2 cellular contexts compared by ENCODE assay signal in the genomic region with DNA sequence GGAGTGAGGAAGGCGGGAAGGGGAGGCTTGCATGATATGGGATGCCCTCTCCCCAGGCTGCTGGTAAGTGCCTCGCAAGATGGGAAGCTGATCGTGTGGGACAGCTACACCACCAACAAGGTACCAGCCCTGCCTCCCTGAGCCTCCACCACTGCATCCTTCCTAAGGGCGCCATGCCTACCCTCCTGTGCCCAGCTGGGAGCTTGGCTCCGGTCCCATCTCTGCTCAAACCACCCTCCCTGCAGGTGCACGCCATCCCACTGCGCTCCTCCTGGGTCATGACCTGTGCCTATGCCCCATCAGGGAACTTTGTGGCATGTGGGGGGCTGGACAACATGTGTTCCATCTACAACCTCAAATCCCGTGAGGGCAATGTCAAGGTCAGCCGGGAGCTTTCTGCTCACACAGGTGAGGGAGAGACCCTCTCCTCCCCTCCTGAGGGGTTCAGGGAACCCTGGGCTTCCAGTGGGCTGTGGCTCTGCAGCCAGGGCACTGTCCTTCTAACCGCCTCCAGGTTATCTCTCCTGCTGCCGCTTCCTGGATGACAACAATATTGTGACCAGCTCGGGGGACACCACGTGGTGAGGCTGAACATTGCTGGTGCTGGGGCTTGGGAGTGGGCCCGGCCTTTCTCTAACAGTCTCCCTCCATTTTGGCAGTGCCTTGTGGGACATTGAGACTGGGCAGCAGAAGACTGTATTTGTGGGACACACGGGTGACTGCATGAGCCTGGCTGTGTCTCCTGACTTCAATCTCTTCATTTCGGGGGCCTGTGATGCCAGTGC.
A peak's percentile ranks its signal among the peaks of the same experiment; 100 is the strongest.
TF ChIP-seq lines count a peak whose summit lies in the region.

No MANE protein-coding gene starts in this region.

TF ChIP-seq in GM23338, 12 proteins besides CTCF, POLR2A, EP300 and RAD21 (continued from another document):
- no peak for TF ChIP-seq STAT1 (IDR thresholded peaks at IDR 0.05; ENCODE audit: unreplicated experiment)

TF ChIP-seq in K562, 482 proteins besides CTCF, POLR2A, EP300 and RAD21 (continued from another document and continues in another):
- TF ChIP-seq, protein P1, sequence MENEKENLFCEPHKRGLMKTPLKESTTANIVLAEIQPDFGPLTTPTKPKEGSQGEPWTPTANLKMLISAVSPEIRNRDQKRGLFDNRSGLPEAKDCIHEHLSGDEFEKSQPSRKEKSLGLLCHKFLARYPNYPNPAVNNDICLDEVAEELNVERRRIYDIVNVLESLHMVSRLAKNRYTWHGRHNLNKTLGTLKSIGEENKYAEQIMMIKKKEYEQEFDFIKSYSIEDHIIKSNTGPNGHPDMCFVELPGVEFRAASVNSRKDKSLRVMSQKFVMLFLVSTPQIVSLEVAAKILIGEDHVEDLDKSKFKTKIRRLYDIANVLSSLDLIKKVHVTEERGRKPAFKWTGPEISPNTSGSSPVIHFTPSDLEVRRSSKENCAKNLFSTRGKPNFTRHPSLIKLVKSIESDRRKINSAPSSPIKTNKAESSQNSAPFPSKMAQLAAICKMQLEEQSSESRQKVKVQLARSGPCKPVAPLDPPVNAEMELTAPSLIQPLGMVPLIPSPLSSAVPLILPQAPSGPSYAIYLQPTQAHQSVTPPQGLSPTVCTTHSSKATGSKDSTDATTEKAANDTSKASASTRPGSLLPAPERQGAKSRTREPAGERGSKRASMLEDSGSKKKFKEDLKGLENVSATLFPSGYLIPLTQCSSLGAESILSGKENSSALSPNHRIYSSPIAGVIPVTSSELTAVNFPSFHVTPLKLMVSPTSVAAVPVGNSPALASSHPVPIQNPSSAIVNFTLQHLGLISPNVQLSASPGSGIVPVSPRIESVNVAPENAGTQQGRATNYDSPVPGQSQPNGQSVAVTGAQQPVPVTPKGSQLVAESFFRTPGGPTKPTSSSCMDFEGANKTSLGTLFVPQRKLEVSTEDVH (IDR thresholded peaks at IDR 0.05; ENCODE audit: low read depth, partially characterized antibody): no peak
- TF ChIP-seq, protein P2, sequence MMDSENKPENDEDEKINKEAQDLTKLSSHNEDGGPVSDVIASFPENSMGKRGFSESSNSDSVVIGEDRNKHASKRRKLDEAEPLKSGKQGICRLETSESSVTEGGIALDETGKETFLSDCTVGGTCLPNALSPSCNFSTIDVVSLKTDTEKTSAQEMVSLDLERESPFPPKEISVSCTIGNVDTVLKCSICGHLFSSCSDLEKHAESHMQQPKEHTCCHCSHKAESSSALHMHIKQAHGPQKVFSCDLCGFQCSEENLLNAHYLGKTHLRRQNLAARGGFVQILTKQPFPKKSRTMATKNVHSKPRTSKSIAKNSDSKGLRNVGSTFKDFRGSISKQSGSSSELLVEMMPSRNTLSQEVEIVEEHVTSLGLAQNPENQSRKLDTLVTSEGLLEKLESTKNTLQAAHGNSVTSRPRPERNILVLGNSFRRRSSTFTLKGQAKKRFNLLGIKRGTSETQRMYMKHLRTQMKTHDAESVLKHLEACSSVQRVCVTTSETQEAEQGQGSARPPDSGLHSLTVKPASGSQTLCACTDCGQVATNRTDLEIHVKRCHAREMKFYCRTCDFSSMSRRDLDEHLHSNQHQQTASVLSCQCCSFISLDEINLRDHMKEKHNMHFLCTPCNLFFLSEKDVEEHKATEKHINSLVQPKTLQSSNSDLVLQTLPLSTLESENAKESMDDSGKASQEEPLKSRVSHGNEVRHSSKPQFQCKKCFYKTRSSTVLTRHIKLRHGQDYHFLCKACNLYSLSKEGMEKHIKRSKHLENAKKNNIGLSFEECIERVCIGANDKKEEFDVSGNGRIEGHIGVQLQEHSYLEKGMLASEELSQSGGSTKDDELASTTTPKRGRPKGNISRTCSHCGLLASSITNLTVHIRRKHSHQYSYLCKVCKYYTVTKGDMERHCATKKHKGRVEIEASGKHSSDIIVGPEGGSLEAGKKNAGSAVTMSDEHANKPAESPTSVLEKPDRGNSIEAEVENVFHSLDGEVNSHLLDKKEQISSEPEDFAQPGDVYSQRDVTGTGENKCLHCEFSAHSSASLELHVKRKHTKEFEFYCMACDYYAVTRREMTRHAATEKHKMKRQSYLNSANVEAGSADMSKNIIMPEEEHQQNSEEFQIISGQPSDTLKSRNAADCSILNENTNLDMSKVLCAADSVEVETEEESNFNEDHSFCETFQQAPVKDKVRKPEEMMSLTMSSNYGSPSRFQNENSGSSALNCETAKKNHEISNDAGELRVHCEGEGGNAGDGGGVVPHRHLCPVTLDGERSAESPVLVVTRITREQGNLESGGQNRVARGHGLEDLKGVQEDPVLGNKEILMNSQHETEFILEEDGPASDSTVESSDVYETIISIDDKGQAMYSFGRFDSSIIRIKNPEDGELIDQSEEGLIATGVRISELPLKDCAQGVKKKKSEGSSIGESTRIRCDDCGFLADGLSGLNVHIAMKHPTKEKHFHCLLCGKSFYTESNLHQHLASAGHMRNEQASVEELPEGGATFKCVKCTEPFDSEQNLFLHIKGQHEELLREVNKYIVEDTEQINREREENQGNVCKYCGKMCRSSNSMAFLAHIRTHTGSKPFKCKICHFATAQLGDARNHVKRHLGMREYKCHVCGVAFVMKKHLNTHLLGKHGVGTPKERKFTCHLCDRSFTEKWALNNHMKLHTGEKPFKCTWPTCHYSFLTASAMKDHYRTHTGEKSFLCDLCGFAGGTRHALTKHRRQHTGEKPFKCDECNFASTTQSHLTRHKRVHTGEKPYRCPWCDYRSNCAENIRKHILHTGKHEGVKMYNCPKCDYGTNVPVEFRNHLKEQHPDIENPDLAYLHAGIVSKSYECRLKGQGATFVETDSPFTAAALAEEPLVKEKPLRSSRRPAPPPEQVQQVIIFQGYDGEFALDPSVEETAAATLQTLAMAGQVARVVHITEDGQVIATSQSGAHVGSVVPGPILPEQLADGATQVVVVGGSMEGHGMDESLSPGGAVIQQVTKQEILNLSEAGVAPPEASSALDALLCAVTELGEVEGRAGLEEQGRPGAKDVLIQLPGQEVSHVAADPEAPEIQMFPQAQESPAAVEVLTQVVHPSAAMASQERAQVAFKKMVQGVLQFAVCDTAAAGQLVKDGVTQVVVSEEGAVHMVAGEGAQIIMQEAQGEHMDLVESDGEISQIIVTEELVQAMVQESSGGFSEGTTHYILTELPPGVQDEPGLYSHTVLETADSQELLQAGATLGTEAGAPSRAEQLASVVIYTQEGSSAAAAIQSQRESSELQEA (IDR thresholded peaks at IDR 0.05; ENCODE audit: low read depth): no peak
- TF ChIP-seq TCF15 (CRISPR knock-in tag; IDR thresholded peaks at IDR 0.05) (no peak), COPS2 (conservative IDR thresholded peaks at IDR 0.05) (no peak), KLF16 (IDR thresholded peaks at IDR 0.05) (no peak), SMARCC2 (IDR thresholded peaks at IDR 0.05; ENCODE audit: low read depth) (no peak), EP400 (IDR thresholded peaks at IDR 0.05) (peak; percentile 55; the same call in 1 of the 2 replicates), CAMTA2 (CRISPR knock-in tag; conservative IDR thresholded peaks at IDR 0.05) (no peak), TAF15 (IDR thresholded peaks at IDR 0.05; ENCODE audit: low read depth, low read length) (no peak), ZZZ3 (IDR thresholded peaks at IDR 0.05) (no peak), ZNF347 (CRISPR knock-in tag; IDR thresholded peaks at IDR 0.05; ENCODE audit: low read depth) (no peak), NR2F6 (CRISPR knock-in tag; IDR thresholded peaks at IDR 0.05) (no peak), TCF7 (IDR thresholded peaks at IDR 0.05; ENCODE audit: borderline replicate concordance) (no peak), ARID3A (IDR thresholded peaks at IDR 0.05; ENCODE audit: borderline replicate concordance, low read depth, low read length) (no peak), NRF1 (conservative IDR thresholded peaks at IDR 0.05 in 1 of 2, IDR thresholded peaks at IDR 0.05 in 1 of 2) (no peak), BDP1 (IDR thresholded peaks at IDR 0.05; ENCODE audit: insufficient read depth, insufficient read length) (no peak), NFXL1 (CRISPR knock-in tag; IDR thresholded peaks at IDR 0.05) (no peak), MTA3 (IDR thresholded peaks at IDR 0.05; ENCODE audit: borderline replicate concordance) (no peak), MIER1 (IDR thresholded peaks at IDR 0.05; ENCODE audit: low read depth) (no peak), ID3 (CRISPR knock-in tag; IDR thresholded peaks at IDR 0.05) (no peak), ID3 (tag; IDR thresholded peaks at IDR 0.05) (no peak), CC2D1A (IDR thresholded peaks at IDR 0.05) (no peak), CREBBP (IDR thresholded peaks at IDR 0.05; ENCODE audit: low read depth, low read length) (no peak), FUS (optimal IDR thresholded peaks at IDR 0.05; ENCODE audit: low read depth, low read length) (no peak), ZNF224 (CRISPR knock-in tag; IDR thresholded peaks at IDR 0.05) (no peak), HOXB6 (CRISPR knock-in tag; IDR thresholded peaks at IDR 0.05; ENCODE audit: borderline replicate concordance) (no peak), POLR2G (IDR thresholded peaks at IDR 0.05; ENCODE audit: low read depth, low read length) (peak; percentile 66), JUND (IDR thresholded peaks at IDR 0.05; ENCODE audit: borderline replicate concordance, low read depth, low read length) (0 out of 2 replicates have a peak, but pooled peaks have one; percentile 19), JUND (tag; IDR thresholded peaks at IDR 0.05; ENCODE audit: borderline replicate concordance, low read depth, low read length) (no peak; the same call in 2 of the 3 replicates), SMAD2 (IDR thresholded peaks at IDR 0.05; ENCODE audit: low read depth, low read length) (no peak)
- TF ChIP-seq, protein P3, sequence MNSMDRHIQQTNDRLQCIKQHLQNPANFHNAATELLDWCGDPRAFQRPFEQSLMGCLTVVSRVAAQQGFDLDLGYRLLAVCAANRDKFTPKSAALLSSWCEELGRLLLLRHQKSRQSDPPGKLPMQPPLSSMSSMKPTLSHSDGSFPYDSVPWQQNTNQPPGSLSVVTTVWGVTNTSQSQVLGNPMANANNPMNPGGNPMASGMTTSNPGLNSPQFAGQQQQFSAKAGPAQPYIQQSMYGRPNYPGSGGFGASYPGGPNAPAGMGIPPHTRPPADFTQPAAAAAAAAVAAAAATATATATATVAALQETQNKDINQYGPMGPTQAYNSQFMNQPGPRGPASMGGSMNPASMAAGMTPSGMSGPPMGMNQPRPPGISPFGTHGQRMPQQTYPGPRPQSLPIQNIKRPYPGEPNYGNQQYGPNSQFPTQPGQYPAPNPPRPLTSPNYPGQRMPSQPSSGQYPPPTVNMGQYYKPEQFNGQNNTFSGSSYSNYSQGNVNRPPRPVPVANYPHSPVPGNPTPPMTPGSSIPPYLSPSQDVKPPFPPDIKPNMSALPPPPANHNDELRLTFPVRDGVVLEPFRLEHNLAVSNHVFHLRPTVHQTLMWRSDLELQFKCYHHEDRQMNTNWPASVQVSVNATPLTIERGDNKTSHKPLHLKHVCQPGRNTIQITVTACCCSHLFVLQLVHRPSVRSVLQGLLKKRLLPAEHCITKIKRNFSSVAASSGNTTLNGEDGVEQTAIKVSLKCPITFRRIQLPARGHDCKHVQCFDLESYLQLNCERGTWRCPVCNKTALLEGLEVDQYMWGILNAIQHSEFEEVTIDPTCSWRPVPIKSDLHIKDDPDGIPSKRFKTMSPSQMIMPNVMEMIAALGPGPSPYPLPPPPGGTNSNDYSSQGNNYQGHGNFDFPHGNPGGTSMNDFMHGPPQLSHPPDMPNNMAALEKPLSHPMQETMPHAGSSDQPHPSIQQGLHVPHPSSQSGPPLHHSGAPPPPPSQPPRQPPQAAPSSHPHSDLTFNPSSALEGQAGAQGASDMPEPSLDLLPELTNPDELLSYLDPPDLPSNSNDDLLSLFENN (IDR thresholded peaks at IDR 0.05; ENCODE audit: low read depth in 2 of 2, low read length in 2 of 2): no peak
- TF ChIP-seq, protein P4, sequence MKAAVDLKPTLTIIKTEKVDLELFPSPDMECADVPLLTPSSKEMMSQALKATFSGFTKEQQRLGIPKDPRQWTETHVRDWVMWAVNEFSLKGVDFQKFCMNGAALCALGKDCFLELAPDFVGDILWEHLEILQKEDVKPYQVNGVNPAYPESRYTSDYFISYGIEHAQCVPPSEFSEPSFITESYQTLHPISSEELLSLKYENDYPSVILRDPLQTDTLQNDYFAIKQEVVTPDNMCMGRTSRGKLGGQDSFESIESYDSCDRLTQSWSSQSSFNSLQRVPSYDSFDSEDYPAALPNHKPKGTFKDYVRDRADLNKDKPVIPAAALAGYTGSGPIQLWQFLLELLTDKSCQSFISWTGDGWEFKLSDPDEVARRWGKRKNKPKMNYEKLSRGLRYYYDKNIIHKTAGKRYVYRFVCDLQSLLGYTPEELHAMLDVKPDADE (conservative IDR thresholded peaks at IDR 0.05; ENCODE audit: control insufficient read depth, low read depth, low read length): no peak
- TF ChIP-seq, protein P5, sequence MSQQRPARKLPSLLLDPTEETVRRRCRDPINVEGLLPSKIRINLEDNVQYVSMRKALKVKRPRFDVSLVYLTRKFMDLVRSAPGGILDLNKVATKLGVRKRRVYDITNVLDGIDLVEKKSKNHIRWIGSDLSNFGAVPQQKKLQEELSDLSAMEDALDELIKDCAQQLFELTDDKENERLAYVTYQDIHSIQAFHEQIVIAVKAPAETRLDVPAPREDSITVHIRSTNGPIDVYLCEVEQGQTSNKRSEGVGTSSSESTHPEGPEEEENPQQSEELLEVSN (IDR thresholded peaks at IDR 0.05; ENCODE audit: borderline replicate concordance in 1 of 2, extremely low read depth in 1 of 2, insufficient read depth in 1 of 2, insufficient read length in 1 of 2, low read depth in 1 of 2, low read length in 1 of 2, poor library complexity in 1 of 2, severe bottlenecking in 1 of 2): peak; percentile 51 to 61
